ENCODE assay signal across 8 cellular contexts in genomic region chr15:23566070-23567050, GRCh38. TPM values are rescaled to one million over a fixed set of nuclear protein-coding genes. Genes with fewer than 3 reads are reported as not detected.
DNase-seq lines count a peak whose midpoint lies in the region; ATAC-seq and TF ChIP-seq lines count a peak whose summit lies in the region.

No MANE protein-coding gene starts in this region.

- ATAC-seq in Right ventricle myocardium inferior (no peak), psoas muscle (peak; percentile 40 to 77 (median 66)), HG03135 (IDR thresholded peaks at IDR 0.05; ENCODE audit: unreplicated experiment) (no peak)

- TF ChIP-seq CTCF in left ventricle myocardium inferior (IDR thresholded peaks at IDR 0.05; ENCODE audit: borderline replicate concordance): no peak
- TF ChIP-seq CTCF in brain (conservative IDR thresholded peaks at IDR 0.05): no peak
- TF ChIP-seq CTCF in psoas muscle (IDR thresholded peaks at IDR 0.05): no peak

- H3K27ac ChIP-seq in left ventricle myocardium inferior (replicated peaks) (peak overlapping the region; percentile 59), psoas muscle (peak overlapping the region; percentile 86)

- H3K27me3 ChIP-seq in left ventricle myocardium inferior (ENCODE audit: low read depth): peaks cover 50% of the 10 kb centered on the region
- H3K27me3 ChIP-seq in psoas muscle (ENCODE audit: insufficient read depth in 3 of 3, low read length in 2 of 3): peaks cover 0 to 2% (median 0%) of the 10 kb centered on the region in 3 donors

- peak overlapping the region; percentile 61 for H3K4me3 ChIP-seq in left ventricle myocardium inferior
- H3K4me3 ChIP-seq in psoas muscle: peak overlapping the region; percentile 80

- DNase-seq in left ventricle myocardium inferior (no peak), Right ventricle myocardium inferior (ENCODE audit: missing footprints) (no peak), RPMI7951 (ENCODE audit: low read depth) (peak; percentile 26), psoas muscle (peak in 1 of 2 donors; percentile 56), T-helper 9 cell (no peak), cerebellar nuclear complex (lab: John Stamatoyannopoulos, UW) (no peak)

- peaks cover 0 to 8% (median 4%) of the 10 kb centered on the region in 5 experiments for H3K9me3 Mint-ChIP-seq in brain

- H3K9me3 ChIP-seq in left ventricle myocardium inferior (replicated peaks) (peaks cover 3% of the 10 kb centered on the region), psoas muscle (no peaks in the 10 kb centered on the region)

- intact Hi-C loops in left ventricle myocardium inferior (cut with micrococcal nuclease) (no loop called here), Right ventricle myocardium inferior (cut with DNase I) (no loop called here), psoas muscle (cut with DNase I) (no loop called here)

- H3K4me1 Mint-ChIP-seq in brain: peaks cover 60% of the 10 kb centered on the region

- H3K27me3 Mint-ChIP-seq in brain: peaks cover 9% of the 10 kb centered on the region

- H3K36me3 ChIP-seq in left ventricle myocardium inferior (no peaks in the 10 kb centered on the region), psoas muscle (ENCODE audit: insufficient read depth in 1 of 2, low read depth in 1 of 2) (no peaks in the 10 kb centered on the region)

- peak overlapping the region; percentile 94 to 99 (median 98) for H3K27ac Mint-ChIP-seq in brain

- WGBS in psoas muscle, 3 donors: 60 to 67% (median 67%) methylated on average over 31 of the region's 31 CpGs

- no peaks in the 10 kb centered on the region for H3K36me3 Mint-ChIP-seq in brain

- peak overlapping the region; percentile 83 to 94 (median 88) for H3K4me3 Mint-ChIP-seq in brain

- no peaks in the 10 kb centered on the region for H3K4me1 ChIP-seq in left ventricle myocardium inferior
- no peaks in the 10 kb centered on the region for H3K4me1 ChIP-seq in psoas muscle

RNA-seq across cellular contexts. Expression of gene MKRN3, which starts 0.9 kb away (rescaled TPM):
- total RNA-seq in left ventricle myocardium inferior: 0.63 TPM
- total RNA-seq in Right ventricle myocardium inferior: 0.97 TPM
- total RNA-seq in RPMI7951 (2014; rRNA removed; shearing (Covaris generic)): 3.5 and 3.6 TPM in 2 replicates
- polyA plus RNA-seq in brain (ENCODE audit: insufficient read depth, low read depth, low replicate concordance): 6.5 TPM
- total RNA-seq in psoas muscle: 1 to 10 TPM in 2 of 4 donors, under 1 TPM in 2; 0.62 to 3.1 (median 1.4) TPM
- 1 to 10 TPM in 2 of 3 donors, under 1 TPM in 1; 0.86 to 6.0 (median 1.3) TPM for polyA plus RNA-seq in psoas muscle

Comparison
In these comparisons a context has a peak if more than half of its experiments do, and no peak if none do; other contexts are left out.
1. ATAC-seq: peak in psoas muscle (4 of 4); none in Right ventricle myocardium inferior (single experiment) and HG03135 (single experiment).